ENCODE assay signal across 11 cellular contexts in the genomic region with DNA sequence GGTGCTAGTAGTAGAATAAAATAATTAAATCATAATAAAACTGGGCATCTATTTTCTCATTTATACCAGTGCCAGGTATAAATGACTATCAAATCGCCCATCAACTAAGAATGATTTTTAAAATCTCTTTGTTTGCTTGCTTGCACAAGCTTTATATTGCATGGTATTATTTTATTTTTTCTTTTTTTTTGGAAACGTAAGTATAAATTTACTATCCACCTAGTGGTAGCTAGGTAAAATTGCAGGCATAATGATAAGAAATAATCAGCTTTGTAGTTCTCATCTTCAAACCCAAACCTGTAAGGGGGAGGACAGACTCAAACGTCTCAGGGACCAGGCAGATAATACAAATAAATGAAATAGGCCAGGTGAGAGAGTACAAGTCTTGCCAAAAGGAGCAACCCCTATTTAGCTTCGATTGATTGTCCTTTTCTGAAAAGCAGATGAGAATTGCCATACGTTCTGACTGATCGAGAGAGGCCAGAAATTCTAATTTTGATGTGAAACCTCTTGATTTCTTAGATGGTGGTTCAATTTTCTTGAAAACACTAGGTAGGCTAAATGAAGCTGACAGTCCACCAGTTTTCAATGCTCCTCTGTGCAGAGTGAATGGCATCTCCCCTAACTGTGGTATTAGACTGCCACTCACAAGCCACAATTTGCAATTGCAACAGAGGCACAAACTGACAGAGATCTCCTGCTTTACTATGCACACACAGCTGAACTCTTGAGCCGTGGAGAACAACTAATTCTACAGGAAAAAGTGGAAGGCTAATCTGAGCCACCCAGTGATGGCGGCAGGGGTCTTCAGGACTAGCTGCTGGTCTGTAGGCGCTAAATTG.
A peak's percentile ranks its signal among the peaks of the same experiment; 100 is the strongest.
DNase-seq lines count a peak whose midpoint lies in the region; ATAC-seq and TF ChIP-seq lines count a peak whose summit lies in the region.
"Had no signal": no experiment of that assay in that cellular context is flagged by ENCODE, and none has a peak within 500 bp of the region (broad histone marks: within the 10 kb centered on the region; RNA-seq: fewer than 3 reads in every experiment).

No MANE protein-coding gene starts in this region.

- H3K36me3 Mint-ChIP-seq in osteocyte (ENCODE audit: unreplicated experiment), result no peaks in the 10 kb centered on the region
- H3K36me3 Mint-ChIP-seq: stimulated activated memory B cell treated with anti-CD40 and anti-IgM and Interleukin-4, amounts not matched to agents 10 μg/mL and 1 μg/mL and 100 μg/mL, for 72 hours had no signal

- peaks cover 5% of the 10 kb centered on the region for H3K27me3 Mint-ChIP-seq in osteocyte (ENCODE audit: unreplicated experiment)
- H3K27me3 Mint-ChIP-seq: stimulated activated memory B cell treated with anti-CD40 and anti-IgM and Interleukin-4, amounts not matched to agents 10 μg/mL and 1 μg/mL and 100 μg/mL, for 72 hours had no signal

- H3K4me1 Mint-ChIP-seq in osteocyte (ENCODE audit: unreplicated experiment), result peaks cover 9% of the 10 kb centered on the region

- no peak overlapping the region for H3K4me3 Mint-ChIP-seq in osteocyte (ENCODE audit: unreplicated experiment)
- H3K4me3 Mint-ChIP-seq: stimulated activated memory B cell treated with anti-CD40 and anti-IgM and Interleukin-4, amounts not matched to agents 10 μg/mL and 1 μg/mL and 100 μg/mL, for 72 hours had no signal

- DNase-seq in GM06990 (ENCODE audit: extremely low read depth, insufficient read length) (no peak), cardiac fibroblast (ENCODE audit: low read depth in 2 of 2) (no peak), osteocyte (ENCODE audit: extremely low spot score, unreplicated experiment) (no peak), nucleus accumbens (lab: John Stamatoyannopoulos, UW) (no peak), UCSD-AML1 (lab: John Stamatoyannopoulos, UW; ENCODE audit: unreplicated experiment) (no peak)
- DNase-seq in stimulated activated CD4-positive, alpha-beta T cell treated with anti-CD3 and anti-CD28 coated beads, Interleukin-4, amount 100 ng/mL, for 4 hours, result no peak
- DNase-seq: central memory CD4-positive, alpha-beta T cell; NCI-H1048 had no signal

- peak; percentile 15 for TF ChIP-seq CTCF in GM06990 (IDR thresholded peaks at IDR 0.05; ENCODE audit: insufficient read depth, low read length, poor library complexity, severe bottlenecking)
- peak; percentile 45; the same call in 1 of the 2 replicates for TF ChIP-seq CTCF in LNCAP (IDR thresholded peaks at IDR 0.05)
- peak; percentile 31 for TF ChIP-seq CTCF in cardiac fibroblast (IDR thresholded peaks at IDR 0.05; ENCODE audit: low read depth, low read length)
- peak; percentile 45 for TF ChIP-seq CTCF in osteocyte (IDR thresholded peaks at IDR 0.05)

- H3K4me3 ChIP-seq in GM06990 (replicated peaks; ENCODE audit: low read depth, low read length) (no peak overlapping the region), cardiac fibroblast (replicated peaks in 1 of 2; ENCODE audit: low read depth in 2 of 2, low read length in 2 of 2) (no peak overlapping the region)

- H3K9me3 Mint-ChIP-seq in osteocyte (ENCODE audit: unreplicated experiment), result peaks cover 4% of the 10 kb centered on the region

- H3K36me3 ChIP-seq in GM06990 (ENCODE audit: control insufficient read depth, insufficient read depth, low read length), result no peaks in the 10 kb centered on the region

- no peak overlapping the region for H3K27ac Mint-ChIP-seq in osteocyte (ENCODE audit: unreplicated experiment)
- H3K27ac Mint-ChIP-seq: stimulated activated memory B cell treated with anti-CD40 and anti-IgM and Interleukin-4, amounts not matched to agents 10 μg/mL and 1 μg/mL and 100 μg/mL, for 72 hours had no signal

- no peaks in the 10 kb centered on the region for H3K27me3 ChIP-seq in GM06990 (replicated peaks; ENCODE audit: control insufficient read depth, insufficient read depth, low read length)

- ATAC-seq in GM19023 (IDR thresholded peaks at IDR 0.05; ENCODE audit: unreplicated experiment), result no peak
- ATAC-seq: stimulated activated memory B cell treated with anti-CD40 and anti-IgM and Interleukin-4, amounts not matched to agents 10 μg/mL and 1 μg/mL and 100 μg/mL, for 72 hours had no signal
